ENCODE assay signal across 25 cellular contexts in the genomic region with DNA sequence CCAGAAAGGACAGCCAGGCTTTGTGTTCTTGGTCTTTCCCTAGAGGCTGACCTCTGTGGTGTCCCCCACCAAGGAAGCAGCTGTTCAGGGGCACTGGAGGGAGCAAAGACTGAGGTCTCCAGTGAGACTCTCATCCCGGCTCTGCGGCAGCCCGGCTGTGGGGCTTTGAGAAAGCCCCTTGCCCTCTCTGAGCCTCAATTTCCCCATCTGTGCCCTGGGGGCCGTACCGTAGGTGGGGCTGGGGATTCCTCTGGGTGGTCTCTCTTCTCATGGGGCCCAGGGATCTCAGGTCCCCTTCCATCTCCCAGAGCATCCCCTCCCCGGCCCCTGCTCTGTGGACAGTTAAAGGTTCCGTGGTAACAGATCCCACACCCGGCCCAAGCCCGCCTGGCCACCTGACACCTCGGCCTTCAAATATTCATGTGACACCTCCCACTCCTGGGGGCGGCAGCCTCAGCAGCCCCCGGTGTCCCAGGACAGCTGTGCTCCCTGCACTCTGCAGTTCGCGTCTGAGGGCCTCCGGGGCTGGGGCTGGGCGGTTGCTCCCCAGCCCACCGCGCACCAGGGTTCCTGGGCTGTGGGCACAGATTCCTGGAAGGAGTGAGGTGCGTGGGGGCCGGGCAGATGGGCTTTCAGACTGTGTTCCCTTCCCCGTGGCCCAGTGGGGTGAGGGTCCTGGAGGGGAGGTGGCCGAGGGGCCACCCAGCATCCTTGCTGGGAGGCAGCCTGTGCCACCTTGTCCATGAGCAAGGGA. TPM values are rescaled to one million over a fixed set of nuclear protein-coding genes. Genes with fewer than 3 reads are reported as not detected.
DNase-seq lines count a peak whose midpoint lies in the region; ATAC-seq, FAIRE-seq and TF ChIP-seq lines count a peak whose summit lies in the region.
"Had no signal": no experiment of that assay in that cellular context is flagged by ENCODE, and none has a peak within 500 bp of the region (broad histone marks: within the 10 kb centered on the region; RNA-seq: fewer than 3 reads in every experiment).

No MANE protein-coding gene starts in this region.

- H3K9me3 ChIP-seq in left ventricle myocardium inferior (replicated peaks) (no peaks in the 10 kb centered on the region), HepG2 (ENCODE audit: low read length) (no peaks in the 10 kb centered on the region), MG63 (peaks cover 4% of the 10 kb centered on the region)
- H3K9me3 ChIP-seq: HAP-1 had no signal

- H3K4me3 Mint-ChIP-seq in chondrocyte (ENCODE audit: unreplicated experiment) = no peak overlapping the region
- no peak overlapping the region for H3K4me3 Mint-ChIP-seq in stimulated activated memory B cell treated with anti-CD40 and anti-IgM and Interleukin-4, amounts not matched to agents 10 μg/mL and 1 μg/mL and 100 μg/mL, for 72 hours

- H3K4me3 ChIP-seq in left ventricle myocardium inferior (no peak overlapping the region), HepG2 (replicated peaks in 1 of 3; ENCODE audit: insufficient read depth in 1 of 3, low read depth in 2 of 3, low read length in 3 of 3) (no peak overlapping the region), MG63 (no peak overlapping the region)
- H3K4me3 ChIP-seq: HAP-1, PC-9 had no signal

- H3K4me2 ChIP-seq in HepG2 (ENCODE audit: low read depth, low read length) = no peak overlapping the region
- H3K4me2 ChIP-seq: PC-9 had no signal

- H3K27ac Mint-ChIP-seq in chondrocyte (ENCODE audit: unreplicated experiment) = no peak overlapping the region
- H3K27ac Mint-ChIP-seq in stimulated activated memory B cell treated with anti-CD40 and anti-IgM and Interleukin-4, amounts not matched to agents 10 μg/mL and 1 μg/mL and 100 μg/mL, for 72 hours = no peak overlapping the region

- no peak for FAIRE-seq in HepG2 (lab: Jason Lieb, UNC)
- FAIRE-seq: GM19239 had no signal

- H3K36me3 ChIP-seq in left ventricle myocardium inferior (no peaks in the 10 kb centered on the region), HepG2 (replicated peaks in 1 of 2; ENCODE audit: control insufficient read depth in 1 of 2, insufficient read depth in 2 of 2, low read length in 2 of 2) (no peaks in the 10 kb centered on the region), MG63 (no peaks in the 10 kb centered on the region)
- H3K36me3 ChIP-seq: HAP-1 had no signal

- CTCF ChIA-PET in HepG2 (lab: Yijun Ruan, JAX; ENCODE audit: low intra/inter-chr PET ratio, low total read pairs) = no interaction called here

- in situ Hi-C loops in HepG2 (cut with HindIII; ENCODE audit: extremely low pct_ligation_motif_present, low pct_unique_long_range_greater_than_20kb) = no loop called here

- no TSS peak for BruUV-seq in HepG2 (replicated peaks; lab: Mats Ljungman, UMichigan)

- no peak overlapping the region for H2AFZ ChIP-seq in HepG2 (ENCODE audit: low read length)
- H2AFZ ChIP-seq: PC-9 had no signal

- TF ChIP-seq EP300 in HepG2 (IDR thresholded peaks at IDR 0.05; ENCODE audit: low read depth in 2 of 2, low read length in 2 of 2) (no peak), HepG2 (CRISPR knock-in tag; IDR thresholded peaks at IDR 0.05; ENCODE audit: borderline replicate concordance) (no peak)

- TF ChIP-seq RAD21 in HepG2 (CRISPR knock-in tag; IDR thresholded peaks at IDR 0.05) = no peak

- H3K4me1 Mint-ChIP-seq in chondrocyte (ENCODE audit: low read depth) = peaks cover 3% of the 10 kb centered on the region
- peaks cover 15% of the 10 kb centered on the region for H3K4me1 Mint-ChIP-seq in stimulated activated memory B cell treated with anti-CD40 and anti-IgM and Interleukin-4, amounts not matched to agents 10 μg/mL and 1 μg/mL and 100 μg/mL, for 72 hours

- POLR2A ChIA-PET in HepG2 (lab: Yijun Ruan, JAX) = interaction anchor here (0.6 kb wide), 1 partner anchor 161 kb away, joined by 3 read pairs; no protein-coding TSS in a partner anchor

- H3K27ac ChIP-seq in left ventricle myocardium inferior (replicated peaks) (no peak overlapping the region), HepG2 (ENCODE audit: extremely low read length, insufficient read depth, low read length) (no peak overlapping the region)
- H3K27ac ChIP-seq: HL-60, PC-9 had no signal

- no peaks in the 10 kb centered on the region for H3K36me3 Mint-ChIP-seq in chondrocyte (ENCODE audit: low read depth)
- no peaks in the 10 kb centered on the region for H3K36me3 Mint-ChIP-seq in stimulated activated memory B cell treated with anti-CD40 and anti-IgM and Interleukin-4, amounts not matched to agents 10 μg/mL and 1 μg/mL and 100 μg/mL, for 72 hours

- intact Hi-C loops in left cardiac atrium (cut with DNase I) = no loop called here
- intact Hi-C loops in left ventricle myocardium inferior (cut with micrococcal nuclease) = no loop called here
- intact Hi-C loops in HepG2 (cut with micrococcal nuclease; ENCODE audit: unreplicated experiment) = no loop called here

- no peak overlapping the region for H3K9ac ChIP-seq in HepG2 (ENCODE audit: insufficient read depth, low read depth, low read length)

- H4K20me1 ChIP-seq in HepG2 (ENCODE audit: insufficient read depth, low read length) = no peaks in the 10 kb centered on the region

- ATAC-seq in left cardiac atrium (no peak), HepG2 (no peak)
- peak; percentile 7 for ATAC-seq in stimulated activated memory B cell treated with anti-CD40 and anti-IgM and Interleukin-4, amounts not matched to agents 10 μg/mL and 1 μg/mL and 100 μg/mL, for 72 hours
- ATAC-seq: SK-N-SH treated with all-trans-retinoic acid at 6 μM for 48 hours had no signal

- peaks cover 2% of the 10 kb centered on the region for H3K27me3 Mint-ChIP-seq in chondrocyte (ENCODE audit: low read depth)
- H3K27me3 Mint-ChIP-seq in stimulated activated memory B cell treated with anti-CD40 and anti-IgM and Interleukin-4, amounts not matched to agents 10 μg/mL and 1 μg/mL and 100 μg/mL, for 72 hours = no peaks in the 10 kb centered on the region

- H3K27me3 ChIP-seq in left ventricle myocardium inferior (ENCODE audit: low read depth) = peaks cover 31% of the 10 kb centered on the region
- peaks cover 3 to 51% of the 10 kb centered on the region in 2 experiments for H3K27me3 ChIP-seq in HepG2 (ENCODE audit: control insufficient read depth in 1 of 2, insufficient read depth in 2 of 2, low read length in 2 of 2)
- H3K27me3 ChIP-seq in MG63 = no peaks in the 10 kb centered on the region

- DNase-seq in left cardiac atrium (peak; percentile 19), left ventricle myocardium inferior (no peak), chondrocyte (ENCODE audit: low spot score) (peak; percentile 87), HepG2 (ENCODE audit: low spot score) (no peak), MG63 (no peak), GM20000 (ENCODE audit: low spot score) (no peak)
- DNase-seq: EL, GF-D8, KBM-7, NCI-H1105, NCI-H146, NCI-H2029, NCI-H2227 treated with DMSO at 0.1 percent for 48 hours, NCI-H510A, NCI-H748 treated with DMSO at 0.1 percent for 48 hours, PC-9, RPMI8226, SIG-M5 had no signal

- 32% methylated on average over 21 of the region's 22 CpGs for WGBS in HepG2 (ENCODE audit: low lambda C conversion rate)

- TF ChIP-seq CTCF in left ventricle myocardium inferior (IDR thresholded peaks at IDR 0.05; ENCODE audit: borderline replicate concordance) (no peak), chondrocyte (IDR thresholded peaks at IDR 0.05) (no peak), HepG2 (CRISPR knock-in tag; IDR thresholded peaks at IDR 0.05) (no peak), GM20000 (IDR thresholded peaks at IDR 0.05; ENCODE audit: extremely low read depth, missing control alignments) (no peak)

- H3K79me2 ChIP-seq in HepG2 (ENCODE audit: insufficient read depth, low read length) = no peaks in the 10 kb centered on the region

- H3K4me1 ChIP-seq in left ventricle myocardium inferior = peaks cover 11% of the 10 kb centered on the region
- peaks cover 20% of the 10 kb centered on the region for H3K4me1 ChIP-seq in HepG2 (ENCODE audit: insufficient read depth, low read length)
- H3K4me1 ChIP-seq: HAP-1 had no signal

- no peak for TF ChIP-seq POLR2A in HepG2 (IDR thresholded peaks at IDR 0.05; ENCODE audit: insufficient read depth in 1 of 2, low read depth in 2 of 2, low read length in 2 of 2)

- no peaks in the 10 kb centered on the region for H3K9me3 Mint-ChIP-seq in chondrocyte (ENCODE audit: low read depth)
- peaks cover 3% of the 10 kb centered on the region for H3K9me3 Mint-ChIP-seq in stimulated activated memory B cell treated with anti-CD40 and anti-IgM and Interleukin-4, amounts not matched to agents 10 μg/mL and 1 μg/mL and 100 μg/mL, for 72 hours

RNA-seq across cellular contexts. Expression of gene KLHL30, which starts 15.1 kb away (rescaled TPM):
- 10 to 100 TPM; 15.8 to 16.6 TPM for total RNA-seq in left cardiac atrium
- total RNA-seq in left ventricle myocardium inferior = 17.3 TPM
- 12.2 to 25.6 TPM (median 24.4 TPM) in 3 replicates for total RNA-seq in chondrocyte
- total RNA-seq in HepG2 (2016; rRNA removed; fragmentation: Illumina TruSeq; extraction: Trizol) = not detected in 2 replicates
- not detected in 2 replicates for total RNA-seq in HepG2 (2016; cell fraction: cytosol; rRNA removed; fragmentation: Illumina TruSeq; extraction: Trizol; ENCODE audit: low read depth)
- total RNA-seq in HepG2 (2016; cell fraction: insoluble cytoplasmic fraction; rRNA removed; fragmentation: Illumina TruSeq; extraction: Trizol) = not detected in 2 replicates
- total RNA-seq in HepG2 (2016; cell fraction: membrane; rRNA removed; fragmentation: Illumina TruSeq; extraction: Trizol) = not detected in 2 replicates
- not detected in 2 replicates for total RNA-seq in HepG2 (2016; cell fraction: nucleus; rRNA removed; fragmentation: Illumina TruSeq; extraction: Trizol)
- 0.05 and 0.07 TPM in 2 replicates for polyA plus RNA-seq in HepG2 (2011; rRNA removed)
- 0.03 and 0.05 TPM in 2 replicates for polyA plus RNA-seq in HepG2 (2011; cell fraction: cytosol; rRNA removed)
- 0.35 and 0.38 TPM in 2 replicates for polyA plus RNA-seq in HepG2 (2011; cell fraction: nucleus; rRNA removed)
- not detected in 2 replicates for polyA plus RNA-seq in HepG2 (2012)
- not detected in 2 replicates for polyA plus RNA-seq in HepG2 (2016; cell fraction: cytosol; fragmentation: Illumina TruSeq; extraction: Trizol; ENCODE audit: low read depth)
- polyA plus RNA-seq in HepG2 (2016; cell fraction: insoluble cytoplasmic fraction; fragmentation: Illumina TruSeq; extraction: Trizol; ENCODE audit: low read depth) = not detected in 2 replicates
- not detected in 2 replicates for polyA plus RNA-seq in HepG2 (2016; cell fraction: membrane; fragmentation: Illumina TruSeq; extraction: Trizol; ENCODE audit: low read depth)
- not detected in 2 replicates for polyA plus RNA-seq in HepG2 (2016; cell fraction: nucleus; fragmentation: Illumina TruSeq; extraction: Trizol; ENCODE audit: insufficient read depth, low read depth)
- polyA minus RNA-seq in HepG2 (2011; rRNA and poly(A)+ RNA removed; ENCODE audit: low replicate concordance) = 0.23 and 0.42 TPM in 2 replicates
- polyA minus RNA-seq in HepG2 (2011; cell fraction: cytosol; rRNA and poly(A)+ RNA removed) = not detected in 2 replicates
- polyA minus RNA-seq in HepG2 (2011; cell fraction: nucleus; rRNA and poly(A)+ RNA removed) = 0.12 and 0.39 TPM in 2 replicates
- not detected in 2 replicates for total RNA-seq in MG63 (2014; rRNA removed; shearing (Covaris generic); ENCODE audit: low replicate concordance)

RNA-seq across cellular contexts. Expression of gene ESPNL, which starts 23.3 kb away (rescaled TPM):
- total RNA-seq in left cardiac atrium (under 1 TPM; 0.15 to 0.26 TPM), left ventricle myocardium inferior (not detected), chondrocyte (0.07 to 0.17 TPM (median 0.15 TPM) in 3 replicates), HepG2 (2016; rRNA removed; fragmentation: Illumina TruSeq; extraction: Trizol) (0.35 and 0.80 TPM in 2 replicates)
- 0.09 TPM in 1 of 2 replicates, not detected in the other for total RNA-seq in HepG2 (2016; cell fraction: cytosol; rRNA removed; fragmentation: Illumina TruSeq; extraction: Trizol; ENCODE audit: low read depth)
- total RNA-seq in HepG2 (2016; cell fraction: insoluble cytoplasmic fraction; rRNA removed; fragmentation: Illumina TruSeq; extraction: Trizol) = 0.51 and 1.2 TPM in 2 replicates
- 0.34 and 0.38 TPM in 2 replicates for total RNA-seq in HepG2 (2016; cell fraction: membrane; rRNA removed; fragmentation: Illumina TruSeq; extraction: Trizol)
- total RNA-seq in HepG2 (2016; cell fraction: nucleus; rRNA removed; fragmentation: Illumina TruSeq; extraction: Trizol) = 0.47 and 0.62 TPM in 2 replicates
- polyA plus RNA-seq in HepG2 (2011; rRNA removed) = 0.42 and 0.45 TPM in 2 replicates
- 0.29 and 0.58 TPM in 2 replicates for polyA plus RNA-seq in HepG2 (2011; cell fraction: cytosol; rRNA removed)
- 2.1 TPM in 2 replicates for polyA plus RNA-seq in HepG2 (2011; cell fraction: nucleus; rRNA removed)
- 0.66 and 0.68 TPM in 2 replicates for polyA plus RNA-seq in HepG2 (2012)
- polyA plus RNA-seq in HepG2 (2016; cell fraction: cytosol; fragmentation: Illumina TruSeq; extraction: Trizol; ENCODE audit: low read depth) = 0.03 and 0.12 TPM in 2 replicates
- 0.39 and 0.45 TPM in 2 replicates for polyA plus RNA-seq in HepG2 (2016; cell fraction: insoluble cytoplasmic fraction; fragmentation: Illumina TruSeq; extraction: Trizol; ENCODE audit: low read depth)
- polyA plus RNA-seq in HepG2 (2016; cell fraction: membrane; fragmentation: Illumina TruSeq; extraction: Trizol; ENCODE audit: low read depth) = 0.17 and 0.19 TPM in 2 replicates
- polyA plus RNA-seq in HepG2 (2016; cell fraction: nucleus; fragmentation: Illumina TruSeq; extraction: Trizol; ENCODE audit: insufficient read depth, low read depth) = 0.68 and 1.8 TPM in 2 replicates
- polyA minus RNA-seq in HepG2 (2011; rRNA and poly(A)+ RNA removed; ENCODE audit: low replicate concordance) = 0.05 and 1.2 TPM in 2 replicates
- polyA minus RNA-seq in HepG2 (2011; cell fraction: cytosol; rRNA and poly(A)+ RNA removed) = 0.40 and 0.53 TPM in 2 replicates
- polyA minus RNA-seq in HepG2 (2011; cell fraction: nucleus; rRNA and poly(A)+ RNA removed) = 0.39 and 0.50 TPM in 2 replicates
- total RNA-seq in MG63 (2014; rRNA removed; shearing (Covaris generic); ENCODE audit: low replicate concordance) = 0.03 TPM in 1 of 2 replicates, not detected in the other
- total RNA-seq: A172, HT-29 had no signal

RNA-seq across cellular contexts. Expression of gene ERFE, which starts 35.4 kb away (rescaled TPM):
- total RNA-seq in left cardiac atrium (1 to 10 TPM in 1 of 2 donors, not detected in 1; 1.2 TPM), left ventricle myocardium inferior (0.44 TPM), chondrocyte (1.8 to 10.3 TPM (median 9.4 TPM) in 3 replicates), HepG2 (2016; rRNA removed; fragmentation: Illumina TruSeq; extraction: Trizol) (not detected in 2 replicates)
- not detected in 2 replicates for total RNA-seq in HepG2 (2016; cell fraction: cytosol; rRNA removed; fragmentation: Illumina TruSeq; extraction: Trizol; ENCODE audit: low read depth)
- total RNA-seq in HepG2 (2016; cell fraction: insoluble cytoplasmic fraction; rRNA removed; fragmentation: Illumina TruSeq; extraction: Trizol) = not detected in 2 replicates
- total RNA-seq in HepG2 (2016; cell fraction: membrane; rRNA removed; fragmentation: Illumina TruSeq; extraction: Trizol) = not detected in 2 replicates
- not detected in 2 replicates for total RNA-seq in HepG2 (2016; cell fraction: nucleus; rRNA removed; fragmentation: Illumina TruSeq; extraction: Trizol)
- 0.05 and 0.09 TPM in 2 replicates for polyA plus RNA-seq in HepG2 (2011; rRNA removed)
- polyA plus RNA-seq in HepG2 (2011; cell fraction: cytosol; rRNA removed) = 0.06 TPM in 1 of 2 replicates, not detected in the other
- polyA plus RNA-seq in HepG2 (2011; cell fraction: nucleus; rRNA removed) = 0.05 and 0.31 TPM in 2 replicates
- polyA plus RNA-seq in HepG2 (2012) = 0.28 TPM in 1 of 2 replicates, not detected in the other
- not detected in 2 replicates for polyA plus RNA-seq in HepG2 (2016; cell fraction: cytosol; fragmentation: Illumina TruSeq; extraction: Trizol; ENCODE audit: low read depth)
- not detected in 2 replicates for polyA plus RNA-seq in HepG2 (2016; cell fraction: insoluble cytoplasmic fraction; fragmentation: Illumina TruSeq; extraction: Trizol; ENCODE audit: low read depth)
- not detected in 2 replicates for polyA plus RNA-seq in HepG2 (2016; cell fraction: membrane; fragmentation: Illumina TruSeq; extraction: Trizol; ENCODE audit: low read depth)
- not detected in 2 replicates for polyA plus RNA-seq in HepG2 (2016; cell fraction: nucleus; fragmentation: Illumina TruSeq; extraction: Trizol; ENCODE audit: insufficient read depth, low read depth)
- 0.22 and 1.4 TPM in 2 replicates for polyA minus RNA-seq in HepG2 (2011; rRNA and poly(A)+ RNA removed; ENCODE audit: low replicate concordance)
- not detected in 2 replicates for polyA minus RNA-seq in HepG2 (2011; cell fraction: cytosol; rRNA and poly(A)+ RNA removed)
- 0.13 TPM in 1 of 2 replicates, not detected in the other for polyA minus RNA-seq in HepG2 (2011; cell fraction: nucleus; rRNA and poly(A)+ RNA removed)
- total RNA-seq in MG63 (2014; rRNA removed; shearing (Covaris generic); ENCODE audit: low replicate concordance) = 11.1 and 24.6 TPM in 2 replicates

Comparison
In these comparisons a context has a peak if more than half of its experiments do, and no peak if none do; other contexts are left out.
1. DNase-seq: peak in left cardiac atrium (single experiment) and chondrocyte (single experiment); none in left ventricle myocardium inferior (single experiment), HepG2 (single experiment), MG63 (single experiment) and GM20000 (single experiment).
2. RNA of gene KLHL30, which starts 15.1 kb away (total RNA-seq): 12.2 to 25.6 TPM in chondrocyte, 17.3 TPM in left ventricle myocardium inferior (single experiment) and 15.8 to 16.6 TPM in left cardiac atrium; not detected in HepG2 and not detected in MG63; every median in the first group is over 10 times any median in the second.